In genomic region chr3:10504161-10505049, GRCh38 we compare ENCODE assay signal across 19 cellular contexts. TPM values are rescaled to one million over a fixed set of nuclear protein-coding genes. Genes with fewer than 3 reads are reported as not detected.
A peak's percentile ranks its signal among the peaks of the same experiment; 100 is the strongest.
DNase-seq lines count a peak whose midpoint lies in the region; ATAC-seq and TF ChIP-seq lines count a peak whose summit lies in the region.
"Had no signal": no experiment of that assay in that cellular context is flagged by ENCODE, and none has a peak within 500 bp of the region (broad histone marks: within the 10 kb centered on the region; RNA-seq: fewer than 3 reads in every experiment).

No MANE protein-coding gene starts in this region.

- no peaks in the 10 kb centered on the region for H3K36me3 Mint-ChIP-seq in CD8-positive, alpha-beta T cell
- H3K36me3 Mint-ChIP-seq in nephron (ENCODE audit: low read depth) = no peaks in the 10 kb centered on the region
- H3K36me3 Mint-ChIP-seq: activated naive CD4-positive, alpha-beta T cell treated with anti-CD3 and anti-CD28 coated beads, Interleukin-2, amount 50 U/mL, for 72 hours had no signal

- peaks cover 6% of the 10 kb centered on the region for H3K4me1 Mint-ChIP-seq in CD8-positive, alpha-beta T cell (ENCODE audit: low read depth)
- no peaks in the 10 kb centered on the region for H3K4me1 Mint-ChIP-seq in nephron

- no peaks in the 10 kb centered on the region for H3K9me3 ChIP-seq in CD8-positive, alpha-beta T cell (ENCODE audit: low read length)
- no peaks in the 10 kb centered on the region for H3K9me3 ChIP-seq in HUES6 (ENCODE audit: control insufficient read depth, insufficient read depth, low read depth, low read length)
- H3K9me3 ChIP-seq: uterus had no signal

- H3K27ac Mint-ChIP-seq in CD8-positive, alpha-beta T cell = no peak overlapping the region
- no peak overlapping the region for H3K27ac Mint-ChIP-seq in nephron
- H3K27ac Mint-ChIP-seq: activated B cell treated with CpG ODN at 0.5 μM for 24 hours; activated naive CD4-positive, alpha-beta T cell treated with anti-CD3 and anti-CD28 coated beads, Interleukin-2, amount 50 U/mL, for 72 hours had no signal

- H3K27me3 ChIP-seq in CD8-positive, alpha-beta T cell (ENCODE audit: insufficient read depth, low read length) = no peaks in the 10 kb centered on the region
- peaks cover 28% of the 10 kb centered on the region for H3K27me3 ChIP-seq in HUES6 (ENCODE audit: control insufficient read depth, insufficient read depth, low read length)
- H3K27me3 ChIP-seq: uterus had no signal

- TF ChIP-seq CTCF in CD8-positive, alpha-beta T cell (IDR thresholded peaks at IDR 0.05) = no peak
- TF ChIP-seq CTCF in coronary artery (IDR thresholded peaks at IDR 0.05) = no peak
- no peak for TF ChIP-seq CTCF in nephron (IDR thresholded peaks at IDR 0.05; ENCODE audit: unreplicated experiment in 3 of 3)

- POLR2A ChIA-PET in CD8-positive, alpha-beta T cell (lab: Charles Lee) = no interaction called here

- peak overlapping the region; percentile 67 for H3K4me3 Mint-ChIP-seq in CD8-positive, alpha-beta T cell
- H3K4me3 Mint-ChIP-seq in nephron = peak overlapping the region; percentile 32 to 62 (median 51)

- no peak overlapping the region for H3K27ac ChIP-seq in CD8-positive, alpha-beta T cell (ENCODE audit: low read depth, low read length)
- H3K27ac ChIP-seq in HUES6 (ENCODE audit: low read depth, low read length) (no peak overlapping the region), coronary artery (no peak overlapping the region)
- H3K27ac ChIP-seq: skin epidermis, uterus had no signal

- CTCF ChIA-PET in CD8-positive, alpha-beta T cell (lab: Charles Lee) = no interaction called here

- intact Hi-C loops in CD8-positive, alpha-beta T cell (cut with DNase I, micrococcal nuclease) = no loop called here

- no peak for DNase-seq in CD8-positive, alpha-beta T cell
- DNase-seq in coronary artery (ENCODE audit: low spot score) (no peak), NCI-H2196 (lab: John Stamatoyannopoulos, UW; ENCODE audit: unreplicated experiment) (no peak), COR-L47 (lab: John Stamatoyannopoulos, UW) (no peak)
- DNase-seq in stimulated activated CD4-positive, alpha-beta T cell treated with anti-CD3 and anti-CD28 coated beads, Interleukin-4, amount 100 ng/mL, for 1 hour = no peak
- DNase-seq: activated B cell treated with CpG ODN at 0.5 μM for 24 hours; Karpas-422; NCI-H1417 treated with DMSO at 0.1 percent for 48 hours; NCI-H510A; stimulated activated naive CD4-positive, alpha-beta T cell treated with Interleukin-2 at 50 U/mL for 16 hours; uterus had no signal

- H3K4me1 ChIP-seq in CD8-positive, alpha-beta T cell (ENCODE audit: insufficient read depth, low read length) = peaks cover 4% of the 10 kb centered on the region
- H3K4me1 ChIP-seq in HUES6 (ENCODE audit: control insufficient read depth, insufficient read depth, low read length) = peaks cover 6% of the 10 kb centered on the region
- H3K4me1 ChIP-seq: uterus had no signal

- no peaks in the 10 kb centered on the region for H3K9me3 Mint-ChIP-seq in CD8-positive, alpha-beta T cell
- no peaks in the 10 kb centered on the region for H3K9me3 Mint-ChIP-seq in nephron
- H3K9me3 Mint-ChIP-seq: activated B cell treated with CpG ODN at 0.5 μM for 24 hours; activated naive CD4-positive, alpha-beta T cell treated with anti-CD3 and anti-CD28 coated beads, Interleukin-2, amount 50 U/mL, for 72 hours had no signal

- H3K4me3 ChIP-seq in CD8-positive, alpha-beta T cell (ENCODE audit: low read depth, low read length) = peak overlapping the region; percentile 30
- H3K4me3 ChIP-seq in HUES6 (ENCODE audit: low read depth, low read length) (peak overlapping the region; percentile 45; the same call in 1 of the 2 replicates), coronary artery (peak overlapping the region; percentile 66)
- H3K4me3 ChIP-seq: GM12878 had no signal

- peaks cover 15% of the 10 kb centered on the region for H3K27me3 Mint-ChIP-seq in CD8-positive, alpha-beta T cell (ENCODE audit: low read depth)
- peaks cover 52% of the 10 kb centered on the region for H3K27me3 Mint-ChIP-seq in nephron (ENCODE audit: low read depth)

- no peak overlapping the region for H3K9ac ChIP-seq in HUES6 (ENCODE audit: low read length)

- ATAC-seq in CD8-positive, alpha-beta T cell = no peak
- no peak for ATAC-seq in HG03159 (IDR thresholded peaks at IDR 0.05; ENCODE audit: unreplicated experiment)
- ATAC-seq: activated naive CD4-positive, alpha-beta T cell treated with anti-CD3 and anti-CD28 coated beads, Interleukin-2, amount 50 U/mL, for 72 hours; GM12878 had no signal

- H3K36me3 ChIP-seq in CD8-positive, alpha-beta T cell (ENCODE audit: insufficient read depth, low read length) = no peaks in the 10 kb centered on the region
- no peaks in the 10 kb centered on the region for H3K36me3 ChIP-seq in HUES6 (ENCODE audit: control insufficient read depth, insufficient read depth, low read length)
- H3K36me3 ChIP-seq: uterus had no signal

RNA-seq across cellular contexts. Expression of gene ATP2B2, which starts 1.0 kb away (rescaled TPM):
- not detected for total RNA-seq in CD8-positive, alpha-beta T cell
- total RNA-seq: activated B cell treated with CpG ODN at 0.5 μM for 24 hours; activated naive CD4-positive, alpha-beta T cell treated with anti-CD3 and anti-CD28 coated beads, Interleukin-2, amount 50 U/mL, for 72 hours; bronchial epithelial cell; fibroblast of villous mesenchyme; GM12878 had no signal
